In genomic region chr6:11213305-11214106, GRCh38 we compare ENCODE assay signal across 17 cellular contexts. TPM values are rescaled to one million over a fixed set of nuclear protein-coding genes. Genes with fewer than 3 reads are reported as not detected.
DNase-seq lines count a peak whose midpoint lies in the region; ATAC-seq, FAIRE-seq and TF ChIP-seq lines count a peak whose summit lies in the region.
"Had no signal": no experiment of that assay in that cellular context is flagged by ENCODE, and none has a peak within 500 bp of the region (broad histone marks: within the 10 kb centered on the region; RNA-seq: fewer than 3 reads in every experiment).

No MANE protein-coding gene starts in this region.

- peak overlapping the region; percentile 92 for H3K4me2 ChIP-seq in A549

- TF ChIP-seq CTCF in A549 (IDR thresholded peaks at IDR 0.05) = no peak
- no peak for TF ChIP-seq CTCF in fibroblast of pulmonary artery (IDR thresholded peaks at IDR 0.05; ENCODE audit: low read length, missing control alignments)
- no peak for TF ChIP-seq CTCF in prostate gland (IDR thresholded peaks at IDR 0.05)

- H3K36me3 ChIP-seq in adipocyte (ENCODE audit: control insufficient read depth, insufficient read depth, low read length, severe bottlenecking) (peaks cover 67% of the 10 kb centered on the region), prostate gland (no peaks in the 10 kb centered on the region)
- peaks cover 0 to 14% (median 0%) of the 10 kb centered on the region in 3 experiments for H3K36me3 ChIP-seq in naive thymus-derived CD4-positive, alpha-beta T cell (ENCODE audit: control insufficient read depth in 2 of 3, insufficient read depth in 3 of 3, low read length in 3 of 3)

- ATAC-seq in A549 = peak; percentile 1; a peak in 2 of 6 replicates
- ATAC-seq in naive thymus-derived CD4-positive, alpha-beta T cell = no peak
- no peak for ATAC-seq in HG02938 (IDR thresholded peaks at IDR 0.05; ENCODE audit: unreplicated experiment)

- TF ChIP-seq RAD21 in A549 (conservative IDR thresholded peaks at IDR 0.05 in 1 of 2, IDR thresholded peaks at IDR 0.05 in 1 of 2) = no peak

- DNase-seq in A549 (ENCODE audit: low read depth in 1 of 2, low spot score in 1 of 2) = peak in 1 of 2 experiments; percentile 33
- no peak for DNase-seq in adipocyte (ENCODE audit: low read depth)
- peak; percentile 74 for DNase-seq in fibroblast of pulmonary artery (ENCODE audit: low read depth)
- no peak for DNase-seq in prostate gland (ENCODE audit: low spot score)
- no peak for DNase-seq in RKO (ENCODE audit: low spot score)
- DNase-seq in NCI-H1436 treated with DMSO at 0.1 percent for 48 hours (lab: John Stamatoyannopoulos, UW) = no peak
- DNase-seq in naive thymus-derived CD4-positive, alpha-beta T cell = no peak
- DNase-seq: activated CD4-positive, alpha-beta T cell treated with anti-CD3 and anti-CD28 coated beads for 48 hours; DMS 273 treated with DMSO at 0.1 percent for 48 hours; foreskin keratinocyte; NCI-H1417; NCI-H82; SW 1271 had no signal

- no peaks in the 10 kb centered on the region for H3K27me3 ChIP-seq in adipocyte (replicated peaks; ENCODE audit: control insufficient read depth, insufficient read depth, low read length)
- no peaks in the 10 kb centered on the region for H3K27me3 ChIP-seq in prostate gland (replicated peaks; ENCODE audit: insufficient read depth)
- no peaks in the 10 kb centered on the region for H3K27me3 ChIP-seq in naive thymus-derived CD4-positive, alpha-beta T cell (ENCODE audit: control insufficient read depth in 2 of 2, insufficient read depth in 2 of 2, low read length in 2 of 2)
- H3K27me3 ChIP-seq: foreskin keratinocyte had no signal

- no peaks in the 10 kb centered on the region for H3K27me3 Mint-ChIP-seq in naive thymus-derived CD4-positive, alpha-beta T cell
- H3K27me3 Mint-ChIP-seq: type B pancreatic cell had no signal

- H3K9me3 Mint-ChIP-seq in naive thymus-derived CD4-positive, alpha-beta T cell = no peaks in the 10 kb centered on the region
- H3K9me3 Mint-ChIP-seq: activated T-helper 1 cell treated with anti-CD3 and anti-CD28 coated beads, Interleukin-12 subunit alpha, Interleukin-12 subunit beta, Interleukin-2, Interleukin-4 antibody, amounts not matched to agents 30 ng/mL and 10 ng/mL and 1 ng/mL, durations not matched to agents 14 hours and 24 hours and 36 hours; type B pancreatic cell had no signal

- H3K27ac Mint-ChIP-seq in naive thymus-derived CD4-positive, alpha-beta T cell = no peak overlapping the region
- H3K27ac Mint-ChIP-seq: activated T-helper 1 cell treated with anti-CD3 and anti-CD28 coated beads, Interleukin-12 subunit alpha, Interleukin-12 subunit beta, Interleukin-2, Interleukin-4 antibody, amounts not matched to agents 30 ng/mL and 10 ng/mL and 1 ng/mL, durations not matched to agents 14 hours and 24 hours and 36 hours; type B pancreatic cell had no signal

- H3K4me1 Mint-ChIP-seq in naive thymus-derived CD4-positive, alpha-beta T cell = peaks cover 12 to 65% (median 27%) of the 10 kb centered on the region in 7 donors

- no peak for FAIRE-seq in A549 (lab: Jason Lieb, UNC)
- FAIRE-seq: bronchial epithelial cell had no signal

- H3K9me3 ChIP-seq in A549 (no peaks in the 10 kb centered on the region), adipocyte (ENCODE audit: control insufficient read depth, low read length) (no peaks in the 10 kb centered on the region), prostate gland (no peaks in the 10 kb centered on the region)
- no peaks in the 10 kb centered on the region for H3K9me3 ChIP-seq in naive thymus-derived CD4-positive, alpha-beta T cell (ENCODE audit: control insufficient read depth in 2 of 3, low read length in 3 of 3)

- TF ChIP-seq POLR2A in A549 (IDR thresholded peaks at IDR 0.05; ENCODE audit: low read length) (no peak), prostate gland (IDR thresholded peaks at IDR 0.05) (no peak)

- H3K4me3 Mint-ChIP-seq in naive thymus-derived CD4-positive, alpha-beta T cell = no peak overlapping the region
- H3K4me3 Mint-ChIP-seq: activated T-helper 1 cell treated with anti-CD3 and anti-CD28 coated beads, Interleukin-12 subunit alpha, Interleukin-12 subunit beta, Interleukin-2, Interleukin-4 antibody, amounts not matched to agents 30 ng/mL and 10 ng/mL and 1 ng/mL, durations not matched to agents 14 hours and 24 hours and 36 hours; type B pancreatic cell had no signal

- WGBS in A549 (ENCODE audit: missing lambda C conversion rate) = 91% methylated on average over 13 of the region's 14 CpGs
- WGBS in prostate gland = 60% methylated on average over 13 of the region's 14 CpGs

- peaks cover 100% of the 10 kb centered on the region for H3K4me1 ChIP-seq in A549
- H3K4me1 ChIP-seq in adipocyte (ENCODE audit: control insufficient read depth, insufficient read depth, low read length) = peaks cover 64% of the 10 kb centered on the region
- H3K4me1 ChIP-seq in prostate gland (replicated peaks) = peaks cover 20% of the 10 kb centered on the region
- peaks cover 0 to 17% of the 10 kb centered on the region in 2 donors for H3K4me1 ChIP-seq in naive thymus-derived CD4-positive, alpha-beta T cell (ENCODE audit: control insufficient read depth in 2 of 2, insufficient read depth in 2 of 2, low read length in 2 of 2)
- H3K4me1 ChIP-seq: foreskin keratinocyte had no signal

- peak overlapping the region; percentile 93 to 94 for H3K27ac ChIP-seq in A549
- peak overlapping the region; percentile 69 to 71 for H3K27ac ChIP-seq in prostate gland
- H3K27ac ChIP-seq in naive thymus-derived CD4-positive, alpha-beta T cell (ENCODE audit: low read depth, low read length) = no peak overlapping the region
- H3K27ac ChIP-seq: foreskin keratinocyte had no signal

- peak overlapping the region; percentile 17 for H3K9ac ChIP-seq in adipocyte (ENCODE audit: low read length)

- H3K4me3 ChIP-seq in A549 = 0 out of 3 replicates have a peak overlapping the region, but pooled peaks have one; percentile 10
- peak overlapping the region; percentile 14 for H3K4me3 ChIP-seq in adipocyte (ENCODE audit: low read length)
- no peak overlapping the region for H3K4me3 ChIP-seq in fibroblast of pulmonary artery (replicated peaks; ENCODE audit: low read depth, low read length)
- no peak overlapping the region for H3K4me3 ChIP-seq in prostate gland
- no peak overlapping the region for H3K4me3 ChIP-seq in naive thymus-derived CD4-positive, alpha-beta T cell (ENCODE audit: low read length)

- CTCF ChIA-PET in A549 (lab: Yijun Ruan, JAX) = interaction anchor here (13.0 kb wide), 1 partner anchor 283 kb away, joined by 66 read pairs; no protein-coding TSS in a partner anchor
- CTCF ChIA-PET in naive thymus-derived CD4-positive, alpha-beta T cell (lab: Charles Lee) = no interaction called here

- no peak for TF ChIP-seq EP300 in A549 (IDR thresholded peaks at IDR 0.05)

- intact Hi-C loops in prostate gland (cut with DNase I) = no loop called here
- intact Hi-C loops in naive thymus-derived CD4-positive, alpha-beta T cell (cut with micrococcal nuclease) = no loop called here

- peaks cover 17 to 61% (median 48%) of the 10 kb centered on the region in 5 donors for H3K36me3 Mint-ChIP-seq in naive thymus-derived CD4-positive, alpha-beta T cell

- POLR2A ChIA-PET in A549 (lab: Yijun Ruan, JAX) = interaction anchor here (0.8 to 1.1 kb wide), 3 partner anchors 9 to 19 kb away, joined by 3 to 4 read pairs (median 3); no protein-coding TSS in a partner anchor
- POLR2A ChIA-PET in naive thymus-derived CD4-positive, alpha-beta T cell (lab: Charles Lee) = interaction anchor here (0.6 kb wide), 1 partner anchor 370 kb away, joined by 3 read pairs; no protein-coding TSS in a partner anchor

TF ChIP-seq in A549, 52 proteins besides CTCF, POLR2A, EP300 and RAD21:
- TF ChIP-seq RARB (CRISPR knock-in tag; IDR thresholded peaks at IDR 0.05) (0 out of 2 replicates have a peak, but pooled peaks have one; percentile 16), CBX8 (IDR thresholded peaks at IDR 0.05) (no peak)
TF ChIP-seq in A549: peak in this region for 1.

RNA-seq across cellular contexts. Expression of gene NEDD9, which starts 19.0 kb away (rescaled TPM):
- polyA plus RNA-seq in A549 (2011; rRNA removed) = 79.6 and 82.5 TPM in 2 replicates
- 58.4 and 71.1 TPM in 2 replicates for polyA plus RNA-seq in A549 (2012; cell fraction: cytosol; rRNA removed)
- polyA plus RNA-seq in A549 (2012; cell fraction: nucleus; rRNA removed) = 106 and 118 TPM in 2 replicates
- polyA plus RNA-seq in A549 (2017; fragmentation: RNase III; extraction: RNeasy Plus Mini Kit Qiagen cat#74134 plus additional on column Dnase treatment) = 43.6 to 47.9 TPM (median 46.7 TPM) in 3 replicates
- 212 and 221 TPM in 2 replicates for polyA minus RNA-seq in A549 (2011; rRNA and poly(A)+ RNA removed)
- total RNA-seq in prostate gland = 10 to 100 TPM; 51.1 to 72.1 TPM
- total RNA-seq in naive thymus-derived CD4-positive, alpha-beta T cell = 10 to 100 TPM; 29.4 to 62.9 (median 40.2) TPM
- polyA plus RNA-seq in naive thymus-derived CD4-positive, alpha-beta T cell = 10 to 100 TPM; 14.2 to 30.7 TPM

Comparison
In these comparisons a context has a peak if more than half of its experiments do, and no peak if none do; other contexts are left out.
1. ATAC-seq: peak in A549 (2 of 2); none in naive thymus-derived CD4-positive, alpha-beta T cell (single experiment) and HG02938 (single experiment).
2. H3K4me3 ChIP-seq: peak in A549 (single experiment) and adipocyte (single experiment); none in fibroblast of pulmonary artery (single experiment), prostate gland (0 of 2) and naive thymus-derived CD4-positive, alpha-beta T cell (single experiment).